ENCODE assay signal across 1 cellular context in genomic region chr5:160008877-160009590, GRCh38.
TF ChIP-seq lines count a peak whose summit lies in the region.

TSS of gene TTC1 (plus strand) at chr5:160009139. CDS start at chr5:160010529, 1,390 bp downstream.

TF ChIP-seq in GM23338, 12 proteins besides CTCF, POLR2A, EP300 and RAD21 (continued from another document):
- TF ChIP-seq ETS1 (IDR thresholded peaks at IDR 0.05), result peak; percentile 98
- no peak for TF ChIP-seq JUNB (IDR thresholded peaks at IDR 0.05; ENCODE audit: unreplicated experiment)
